9 cellular contexts compared by ENCODE assay signal in genomic region chr3:81352867-81353266, GRCh38.
A peak's percentile ranks its signal among the peaks of the same experiment; 100 is the strongest.
DNase-seq lines count a peak whose midpoint lies in the region; ATAC-seq and TF ChIP-seq lines count a peak whose summit lies in the region.
"Had no signal": no experiment of that assay in that cellular context is flagged by ENCODE, and none has a peak within 500 bp of the region (broad histone marks: within the 10 kb centered on the region; RNA-seq: fewer than 3 reads in every experiment).

No MANE protein-coding gene starts in this region.

- no peak overlapping the region for H3K4me3 Mint-ChIP-seq in MCF 10A (ENCODE audit: unreplicated experiment)
- H3K4me3 Mint-ChIP-seq in T-helper 2 cell treated with Interferon-gamma antibody and Interleukin-4, amounts not matched to agents 5 μg/mL and 100 μg/mL, for 36 hours, result no peak overlapping the region
- H3K4me3 Mint-ChIP-seq: CD8-positive, alpha-beta T cell had no signal

- POLR2A ChIA-PET in MCF 10A (lab: Yijun Ruan, JAX), result no interaction called here

- no peak for ATAC-seq in GM21528 (IDR thresholded peaks at IDR 0.05; ENCODE audit: low FRiP score, unreplicated experiment)
- ATAC-seq: CD8-positive, alpha-beta T cell had no signal

- H3K4me3 ChIP-seq in breast epithelium (no peak overlapping the region), retinal pigment epithelial cell (ENCODE audit: low read length) (no peak overlapping the region), prostate gland (no peak overlapping the region)

- TF ChIP-seq CTCF in MCF 10A (IDR thresholded peaks at IDR 0.05; ENCODE audit: unreplicated experiment) (no peak), breast epithelium (IDR thresholded peaks at IDR 0.05) (no peak), retinal pigment epithelial cell (conservative IDR thresholded peaks at IDR 0.05; ENCODE audit: low read depth, low read length) (peak; percentile 33), prostate gland (IDR thresholded peaks at IDR 0.05) (no peak)

- H3K27me3 Mint-ChIP-seq in MCF 10A (ENCODE audit: insufficient read depth, unreplicated experiment), result peaks cover 23% of the 10 kb centered on the region
- H3K27me3 Mint-ChIP-seq in T-helper 2 cell treated with Interferon-gamma antibody and Interleukin-4, amounts not matched to agents 5 μg/mL and 100 μg/mL, for 36 hours (ENCODE audit: low read depth), result no peaks in the 10 kb centered on the region

- no peaks in the 10 kb centered on the region for H3K4me1 ChIP-seq in breast epithelium
- no peaks in the 10 kb centered on the region for H3K4me1 ChIP-seq in prostate gland (replicated peaks)

- BruUV-seq in MCF 10A (replicated peaks; lab: Mats Ljungman, UMichigan), result no TSS peak

- CTCF ChIA-PET in MCF 10A (lab: Yijun Ruan, JAX), result interaction anchor here (0.6 to 1.9 kb wide), 9 partner anchors 9 to 780 kb away, joined by 3 to 6 read pairs (median 4); no protein-coding TSS in a partner anchor

- intact Hi-C loops in MCF 10A (cut with micrococcal nuclease), result no loop called here
- intact Hi-C loops in breast epithelium (cut with DNase I; ENCODE audit: low total_unique reads), result no loop called here
- intact Hi-C loops in prostate gland (cut with DNase I), result no loop called here

- no peak overlapping the region for H3K27ac Mint-ChIP-seq in MCF 10A (ENCODE audit: low read depth, unreplicated experiment)
- no peak overlapping the region for H3K27ac Mint-ChIP-seq in T-helper 2 cell treated with Interferon-gamma antibody and Interleukin-4, amounts not matched to agents 5 μg/mL and 100 μg/mL, for 36 hours
- H3K27ac Mint-ChIP-seq: CD8-positive, alpha-beta T cell had no signal

- no peaks in the 10 kb centered on the region for H3K36me3 ChIP-seq in breast epithelium
- no peaks in the 10 kb centered on the region for H3K36me3 ChIP-seq in prostate gland

- TF ChIP-seq POLR2A in breast epithelium (IDR thresholded peaks at IDR 0.05), result no peak
- TF ChIP-seq POLR2A in prostate gland (IDR thresholded peaks at IDR 0.05), result no peak

- DNase-seq in MCF 10A (ENCODE audit: unreplicated experiment), result peak; percentile 63
- no peak for DNase-seq in breast epithelium (ENCODE audit: low spot score in 2 of 2)
- DNase-seq in M059J (ENCODE audit: low read depth), result peak; percentile 54
- peak; percentile 80 for DNase-seq in dermis blood vessel endothelial cell
- no peak for DNase-seq in retinal pigment epithelial cell (ENCODE audit: low read depth)
- DNase-seq in prostate gland (ENCODE audit: low spot score), result no peak
- DNase-seq in T-helper 2 cell treated with Interferon-gamma antibody and Interleukin-4, amounts not matched to agents 5 μg/mL and 100 μg/mL, for 36 hours (ENCODE audit: low spot score), result no peak
- DNase-seq: CD8-positive, alpha-beta T cell had no signal

- WGBS in prostate gland, result 32% methylated on average over 3 of the region's 3 CpGs

- H3K9me3 ChIP-seq in breast epithelium (peaks cover 0 to under 1% of the 10 kb centered on the region in 2 donors), prostate gland (no peaks in the 10 kb centered on the region)

- no peaks in the 10 kb centered on the region for H3K4me1 Mint-ChIP-seq in MCF 10A (ENCODE audit: insufficient read depth, unreplicated experiment)
- H3K4me1 Mint-ChIP-seq in T-helper 2 cell treated with Interferon-gamma antibody and Interleukin-4, amounts not matched to agents 5 μg/mL and 100 μg/mL, for 36 hours (ENCODE audit: low read depth), result no peaks in the 10 kb centered on the region

- no peak overlapping the region for H3K27ac ChIP-seq in breast epithelium
- H3K27ac ChIP-seq in prostate gland, result no peak overlapping the region

- H3K36me3 Mint-ChIP-seq in MCF 10A (ENCODE audit: insufficient read depth, unreplicated experiment), result no peaks in the 10 kb centered on the region
- H3K36me3 Mint-ChIP-seq in T-helper 2 cell treated with Interferon-gamma antibody and Interleukin-4, amounts not matched to agents 5 μg/mL and 100 μg/mL, for 36 hours (ENCODE audit: low read depth), result no peaks in the 10 kb centered on the region
- H3K36me3 Mint-ChIP-seq: CD8-positive, alpha-beta T cell had no signal

- H3K27me3 ChIP-seq in breast epithelium (no peaks in the 10 kb centered on the region), prostate gland (replicated peaks; ENCODE audit: insufficient read depth) (no peaks in the 10 kb centered on the region)

- no peaks in the 10 kb centered on the region for H3K9me3 Mint-ChIP-seq in MCF 10A (ENCODE audit: unreplicated experiment)
- H3K9me3 Mint-ChIP-seq in T-helper 2 cell treated with Interferon-gamma antibody and Interleukin-4, amounts not matched to agents 5 μg/mL and 100 μg/mL, for 36 hours, result peaks cover 3% of the 10 kb centered on the region

Comparison
In these comparisons a context has a peak if more than half of its experiments do, and no peak if none do; other contexts are left out.
1. DNase-seq: peak in MCF 10A (single experiment), M059J (single experiment) and dermis blood vessel endothelial cell (single experiment); none in breast epithelium (0 of 2), retinal pigment epithelial cell (single experiment), prostate gland (single experiment) and T-helper 2 cell treated with Interferon-gamma antibody and Interleukin-4, amounts not matched to agents 5 μg/mL and 100 μg/mL, for 36 hours (single experiment).